ENCODE assay signal across 8 cellular contexts in genomic region chr3:150763122-150763840, GRCh38. TPM values are rescaled to one million over a fixed set of nuclear protein-coding genes. Genes with fewer than 3 reads are reported as not detected.
DNase-seq lines count a peak whose midpoint lies in the region; ATAC-seq, FAIRE-seq and TF ChIP-seq lines count a peak whose summit lies in the region.

A gene with protein sequence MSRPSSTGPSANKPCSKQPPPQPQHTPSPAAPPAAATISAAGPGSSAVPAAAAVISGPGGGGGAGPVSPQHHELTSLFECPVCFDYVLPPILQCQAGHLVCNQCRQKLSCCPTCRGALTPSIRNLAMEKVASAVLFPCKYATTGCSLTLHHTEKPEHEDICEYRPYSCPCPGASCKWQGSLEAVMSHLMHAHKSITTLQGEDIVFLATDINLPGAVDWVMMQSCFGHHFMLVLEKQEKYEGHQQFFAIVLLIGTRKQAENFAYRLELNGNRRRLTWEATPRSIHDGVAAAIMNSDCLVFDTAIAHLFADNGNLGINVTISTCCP (minus strand): TSS chr3:150763169. CDS start chr3:150762849, 320 bp downstream.

- peaks cover 0 to 4% of the 10 kb centered on the region in 2 donors for H3K36me3 ChIP-seq in kidney (ENCODE audit: control insufficient read depth in 1 of 2, insufficient read depth in 2 of 2, low read length in 2 of 2)

- H3K4me3 Mint-ChIP-seq in central memory CD8-positive, alpha-beta T cell: peak within 1 kb of the TSS; percentile 87

- H3K9me3 ChIP-seq in kidney (ENCODE audit: control insufficient read depth in 1 of 2, low read length in 2 of 2): no peaks in the 10 kb centered on the region

- DNase-seq in AG08396 (ENCODE audit: low spot score): peak; percentile 95
- peak; percentile 57 for DNase-seq in NCI-H345 treated with DMSO at 0.1 percent for 48 hours (lab: John Stamatoyannopoulos, UW; ENCODE audit: unreplicated experiment)
- DNase-seq in central memory CD8-positive, alpha-beta T cell (ENCODE audit: low spot score in 2 of 2): peak; percentile 81 to 90
- DNase-seq in kidney: peak; percentile 98
- peak; percentile 83 to 90 for DNase-seq in stimulated activated CD4-positive, alpha-beta T cell treated with anti-CD3 and anti-CD28 coated beads, Interleukin-15, amount 100 ng/mL, for 1 hour (ENCODE audit: low read depth in 1 of 2, low spot score in 1 of 2)

- H3K27ac ChIP-seq in kidney (ENCODE audit: low read depth in 2 of 2, low read length in 2 of 2): peak within 1 kb of the TSS; percentile 98 to 99

- peaks cover 11 to 13% of the 10 kb centered on the region in 2 donors for H3K4me1 ChIP-seq in kidney (ENCODE audit: control insufficient read depth in 1 of 2, insufficient read depth in 1 of 2, low read depth in 1 of 2, low read length in 2 of 2)

- ATAC-seq in GM18909 (IDR thresholded peaks at IDR 0.05; ENCODE audit: poor library complexity, unreplicated experiment) (peak; percentile 71), HG03175 (IDR thresholded peaks at IDR 0.05; ENCODE audit: unreplicated experiment) (peak; percentile 71)
- peak; percentile 72 to 78 for ATAC-seq in activated CD4-positive, CD25-positive, alpha-beta regulatory T cell treated with anti-CD3 and anti-CD28 coated beads, Interleukin-2, amount 50 U/mL, for 24 hours
- ATAC-seq in central memory CD8-positive, alpha-beta T cell (replicated peaks; ENCODE audit: extremely low read depth, poor library complexity, severe bottlenecking): peak; percentile 81

- no peaks in the 10 kb centered on the region for H3K9me3 Mint-ChIP-seq in central memory CD8-positive, alpha-beta T cell

- peak within 1 kb of the TSS; percentile 97 for H3K27ac Mint-ChIP-seq in central memory CD8-positive, alpha-beta T cell (ENCODE audit: low read depth)

- H3K4me1 Mint-ChIP-seq in central memory CD8-positive, alpha-beta T cell: peaks cover 39% of the 10 kb centered on the region

- intact Hi-C loops in kidney (cut with DNase I): no loop called here

- peaks cover 23% of the 10 kb centered on the region for H3K36me3 Mint-ChIP-seq in central memory CD8-positive, alpha-beta T cell (ENCODE audit: insufficient read depth)

- TF ChIP-seq CTCF in kidney (IDR thresholded peaks at IDR 0.05; ENCODE audit: borderline replicate concordance, extremely low read depth, insufficient read depth): no peak

- no peaks in the 10 kb centered on the region for H3K27me3 Mint-ChIP-seq in central memory CD8-positive, alpha-beta T cell

- no peak for FAIRE-seq in kidney (lab: Jason Lieb, UNC)

- H3K9ac ChIP-seq in kidney (ENCODE audit: low read length in 2 of 2): peak within 1 kb of the TSS; percentile 89 to 97

- peak within 1 kb of the TSS; percentile 91 to 93 for H3K4me3 ChIP-seq in kidney (ENCODE audit: low read length in 2 of 2)

RNA-seq across cellular contexts. Expression of the gene that starts here (rescaled TPM):
- 24.6 TPM for total RNA-seq in kidney
- 16.9 TPM for polyA plus RNA-seq in kidney (ENCODE audit: insufficient read depth, low read depth, low replicate concordance)

Comparison
In these comparisons a context has a peak if more than half of its experiments do, and no peak if none do; other contexts are left out.
1. Peak in every context shown above with its lines: DNase-seq, ATAC-seq, H3K4me3 ChIP-seq and H3K27ac ChIP-seq.